8 cellular contexts compared by ENCODE assay signal in genomic region chr1:220236278-220236677, GRCh38. TPM values are rescaled to one million over a fixed set of nuclear protein-coding genes. Genes with fewer than 3 reads are reported as not detected.
DNase-seq lines count a peak whose midpoint lies in the region; ATAC-seq, FAIRE-seq and TF ChIP-seq lines count a peak whose summit lies in the region.
"Not testable (repeated sequence)": the region's sequence is repeated elsewhere in the genome, so short reads cannot be mapped to it uniquely, and the experiment has no call there.

No MANE protein-coding gene starts in this region.

- H3K9me3 Mint-ChIP-seq in GM23338; H9; WTC11; endodermal cell; endothelial cell (ENCODE audit: unreplicated experiment): not testable (repeated sequence)

- H3K36me3 ChIP-seq in GM23338 (ENCODE audit: insufficient read depth); PC-3 (ENCODE audit: low read depth, low read length): not testable (repeated sequence)
- peaks cover 20% of the 10 kb centered on the region for H3K36me3 ChIP-seq in endodermal cell (ENCODE audit: control insufficient read depth, insufficient read depth, low read length)

- peaks cover 28% of the 10 kb centered on the region for H3K4me1 Mint-ChIP-seq in GM23338
- H3K4me1 Mint-ChIP-seq in H9 = peaks cover 23 to 26% of the 10 kb centered on the region in 2 experiments
- H3K4me1 Mint-ChIP-seq in WTC11 = peaks cover 29% of the 10 kb centered on the region
- not testable (repeated sequence) for H3K4me1 Mint-ChIP-seq in endodermal cell; endothelial cell (ENCODE audit: unreplicated experiment)

- H3K79me2 ChIP-seq in GM23338 (replicated peaks; ENCODE audit: insufficient read depth) = peaks cover 87% of the 10 kb centered on the region
- H3K79me2 ChIP-seq in H9 (ENCODE audit: insufficient read depth, low read length) = not testable (repeated sequence)
- peaks cover 50% of the 10 kb centered on the region for H3K79me2 ChIP-seq in PC-3 (ENCODE audit: low read length)

- not testable (repeated sequence) for H4K91ac ChIP-seq in H9 (ENCODE audit: insufficient read length, low read depth, low read length)

- not testable (repeated sequence) for H4K8ac ChIP-seq in H9 (replicated peaks; ENCODE audit: insufficient read length, low read depth, low read length)

- H3K79me1 ChIP-seq in H9 (ENCODE audit: insufficient read depth, low read depth, low read length, poor library complexity, severe bottlenecking) = not testable (repeated sequence)

- H2BK120ac ChIP-seq in H9 (ENCODE audit: low read depth, low read length, poor library complexity, severe bottlenecking) = not testable (repeated sequence)

- 94% methylated on average over 9 of the region's 9 CpGs for WGBS in A549 (ENCODE audit: missing lambda C conversion rate)
- WGBS in H9 (ENCODE audit: extremely low coverage, insufficient read length, low lambda C conversion rate) = no CpG with 5 or more reads among the region's 9 CpGs
- 94 to 95% methylated on average over 7 to 9 of the region's 9 CpGs for WGBS in endodermal cell (ENCODE audit: insufficient coverage in 1 of 2, insufficient read length in 1 of 2), 2 experiments

- not testable (repeated sequence) for H3K14ac ChIP-seq in H9 (ENCODE audit: insufficient read depth, low read length)

- not testable (repeated sequence) for H3K18ac ChIP-seq in H9 (ENCODE audit: insufficient read length, low read depth, low read length)

- not testable (repeated sequence) for H3K27ac Mint-ChIP-seq in GM23338; H9; WTC11; endodermal cell; endothelial cell (ENCODE audit: unreplicated experiment)

- H3K4me2 ChIP-seq in A549 (peak overlapping the region; percentile 37; the same call in 1 of the 3 replicates), PC-3 (ENCODE audit: low read length) (peak overlapping the region; percentile 71)
- not testable (repeated sequence) for H3K4me2 ChIP-seq in GM23338; H9 (ENCODE audit: insufficient read depth, insufficient read length, low read length)

- H3T11ph ChIP-seq in H9 (ENCODE audit: low read length) = not testable (repeated sequence)

- not testable (repeated sequence) for H3K23ac ChIP-seq in H9 (ENCODE audit: insufficient read length, low read depth, low read length)

- not testable (repeated sequence) for TF ChIP-seq EP300 in A549 (IDR thresholded peaks at IDR 0.05)

- H3K9ac ChIP-seq in H9 (ENCODE audit: extremely low read depth, insufficient read length, low read length); PC-3 (ENCODE audit: low read length); endodermal cell (ENCODE audit: extremely low read depth, low read length, poor library complexity, severe bottlenecking): not testable (repeated sequence)

- H3K4me1 ChIP-seq in A549 (peaks cover 14% of the 10 kb centered on the region), GM23338 (ENCODE audit: insufficient read depth) (peaks cover 27% of the 10 kb centered on the region), PC-3 (ENCODE audit: insufficient read depth, low read length) (peaks cover 29% of the 10 kb centered on the region)
- H3K4me1 ChIP-seq in H9 (ENCODE audit: insufficient read depth, low read length); endodermal cell (ENCODE audit: control insufficient read depth, insufficient read depth, low read length): not testable (repeated sequence)

- not testable (repeated sequence) for FAIRE-seq in A549 (lab: Jason Lieb, UNC)

- not testable (repeated sequence) for H2AK5ac ChIP-seq in H9 (ENCODE audit: insufficient read length, low read length)

- POLR2A ChIA-PET in A549 (lab: Yijun Ruan, JAX); WTC11 (lab: Charles Lee): not testable (repeated sequence)
- POLR2A ChIA-PET in PC-3 (lab: Charles Lee; ENCODE audit: unreplicated experiment) = interaction anchor here (1.0 kb wide), 1 partner anchor 36 kb away, joined by 5 read pairs; the partner anchor contains the start of gene RAB3GAP2

- intact Hi-C loops in PC-3 (cut with micrococcal nuclease) = loop anchor here (10.0 kb wide), 1 partner anchor 549 kb away; the partner anchor contains the start of gene MTARC1

- CTCF ChIA-PET in A549 (lab: Yijun Ruan, JAX) = interaction anchor here (0.6 kb wide), 1 partner anchor 18 kb away, joined by 3 read pairs; no protein-coding TSS in a partner anchor
- CTCF ChIA-PET in PC-3 (lab: Charles Lee) = interaction anchor here (1.4 kb wide), 1 partner anchor 18 kb away, joined by 13 read pairs; no protein-coding TSS in a partner anchor
- CTCF ChIA-PET in WTC11 (lab: Charles Lee) = interaction anchor here (1.2 to 2.2 kb wide), 3 partner anchors 16 to 19 kb away, joined by 3 to 6 read pairs (median 4); no protein-coding TSS in a partner anchor

- not testable (repeated sequence) for H3K4ac ChIP-seq in H9 (ENCODE audit: low read depth, low read length)

- H3K23me2 ChIP-seq in H9 (ENCODE audit: insufficient read length, low read depth, low read length, poor library complexity, severe bottlenecking) = not testable (repeated sequence)

- H3F3A ChIP-seq in GM23338 (replicated peaks; ENCODE audit: low read depth) = not testable (repeated sequence)
- H3F3A ChIP-seq in PC-3 (ENCODE audit: low read length, unreplicated experiment) = peaks cover 13% of the 10 kb centered on the region

- not testable (repeated sequence) for H4K20me1 ChIP-seq in GM23338 (replicated peaks; ENCODE audit: insufficient read depth); H9 (ENCODE audit: control insufficient read depth, insufficient read depth, insufficient read length)
- peaks cover 17% of the 10 kb centered on the region for H4K20me1 ChIP-seq in PC-3 (ENCODE audit: low read length)

- TF ChIP-seq RAD21 in A549 (conservative IDR thresholded peaks at IDR 0.05 in 1 of 2, IDR thresholded peaks at IDR 0.05 in 1 of 2) = not testable (repeated sequence)

- H3K36me3 Mint-ChIP-seq in GM23338 (ENCODE audit: low read depth); H9 (ENCODE audit: insufficient read depth in 1 of 3, low read depth in 3 of 3); WTC11; endodermal cell (ENCODE audit: low read depth); endothelial cell (ENCODE audit: low read depth, unreplicated experiment): not testable (repeated sequence)

- not testable (repeated sequence) for H3K56ac ChIP-seq in H9 (ENCODE audit: insufficient read length, low read depth, low read length)

- not testable (repeated sequence) for H4K5ac ChIP-seq in H9 (ENCODE audit: insufficient read length, low read depth, low read length)

- not testable (repeated sequence) for H3K4me3 Mint-ChIP-seq in GM23338; H9; WTC11; endodermal cell; endothelial cell (ENCODE audit: unreplicated experiment)

- not testable (repeated sequence) for BruUV-seq in PC-3 (replicated peaks; lab: Mats Ljungman, UMichigan)

- not testable (repeated sequence) for TF ChIP-seq POLR2A in A549 (IDR thresholded peaks at IDR 0.05; ENCODE audit: low read length)

- not testable (repeated sequence) for H3K27me3 Mint-ChIP-seq in GM23338 (ENCODE audit: insufficient read depth, low read depth, poor library complexity); H9 (ENCODE audit: low read depth); WTC11 (ENCODE audit: low read depth); endodermal cell (ENCODE audit: insufficient read depth); endothelial cell (ENCODE audit: unreplicated experiment)

- H3K9me3 ChIP-seq in A549; H9 (ENCODE audit: control insufficient read depth, low read depth, low read length); PC-3 (ENCODE audit: low read length); endodermal cell (ENCODE audit: control insufficient read depth, low read length): not testable (repeated sequence)

- H2AFZ ChIP-seq in GM23338; H9 (ENCODE audit: low read length); PC-3 (ENCODE audit: low read length): not testable (repeated sequence)

- H3K4me3 ChIP-seq in A549; GM23338; PC-3 (ENCODE audit: low read length); endodermal cell (ENCODE audit: low read length): not testable (repeated sequence)

- H3K27ac ChIP-seq in A549; GM23338 (ENCODE audit: low read depth); H9 (ENCODE audit: insufficient read length, low read depth, low read length); endodermal cell (ENCODE audit: low read depth, low read length): not testable (repeated sequence)
- H3K27ac ChIP-seq in PC-3 (ENCODE audit: low read length) = peak overlapping the region; percentile 81

- not testable (repeated sequence) for ATAC-seq in A549, PC-3
- ATAC-seq in GM23338 (peak; percentile 57; the same call in 2 of the 3 replicates), WTC11 (peak; percentile 75)

- not testable (repeated sequence) for H2BK15ac ChIP-seq in H9 (ENCODE audit: low read depth, low read length)

- DNase-seq in A549 (ENCODE audit: low read depth in 1 of 2, low spot score in 1 of 2); GM23338 (ENCODE audit: low spot score); H9; PC-3; WTC11 (ENCODE audit: low spot score); endodermal cell; endothelial cell (ENCODE audit: low spot score): not testable (repeated sequence)
- peak; percentile 36 for DNase-seq in NCI-H69 (lab: John Stamatoyannopoulos, UW)

- TF ChIP-seq CTCF in A549 (IDR thresholded peaks at IDR 0.05); PC-3 (conservative IDR thresholded peaks at IDR 0.05; ENCODE audit: low read depth, low read length); WTC11 (IDR thresholded peaks at IDR 0.05): not testable (repeated sequence)
- TF ChIP-seq CTCF in GM23338 (conservative IDR thresholded peaks at IDR 0.05; ENCODE audit: low read depth in 2 of 2) (peak; percentile 25 to 36; a peak in 3 of 4 replicates), H9 (conservative IDR thresholded peaks at IDR 0.05) (peak; percentile 39; the same call in 2 of the 3 replicates), endodermal cell (conservative IDR thresholded peaks at IDR 0.05) (peak; percentile 44), endothelial cell (IDR thresholded peaks at IDR 0.05; ENCODE audit: unreplicated experiment) (peak; percentile 22)

- H2BK12ac ChIP-seq in H9 (ENCODE audit: insufficient read length, low read depth, low read length) = not testable (repeated sequence)

- H2BK20ac ChIP-seq in H9 (ENCODE audit: low read depth, low read length, poor library complexity, severe bottlenecking) = not testable (repeated sequence)

- not testable (repeated sequence) for H2BK5ac ChIP-seq in H9 (ENCODE audit: insufficient read length, low read length)

- H3K27me3 ChIP-seq in GM23338 (ENCODE audit: insufficient read depth); H9 (ENCODE audit: insufficient read depth, low read length); PC-3 (ENCODE audit: low read length); endodermal cell (ENCODE audit: control insufficient read depth, insufficient read depth, low read length, poor library complexity, severe bottlenecking): not testable (repeated sequence)

- H3K9me2 ChIP-seq in GM23338 (ENCODE audit: insufficient read depth); PC-3 (replicated peaks; ENCODE audit: low read length): not testable (repeated sequence)

RNA-seq across cellular contexts. Expression of gene RAB3GAP2, which starts 36.0 kb away (rescaled TPM):
- 42.8 and 43.1 TPM in 2 replicates for polyA plus RNA-seq in A549 (2011; rRNA removed)
- 5.3 and 6.2 TPM in 2 replicates for polyA plus RNA-seq in A549 (2012; cell fraction: cytosol; rRNA removed)
- polyA plus RNA-seq in A549 (2012; cell fraction: nucleus; rRNA removed) = 7.8 and 13.0 TPM in 2 replicates
- 13.7 to 14.3 TPM (median 14.1 TPM) in 3 replicates for polyA plus RNA-seq in A549 (2017; fragmentation: RNase III; extraction: RNeasy Plus Mini Kit Qiagen cat#74134 plus additional on column Dnase treatment)
- 57.9 and 74.2 TPM in 2 replicates for polyA minus RNA-seq in A549 (2011; rRNA and poly(A)+ RNA removed)
- total RNA-seq in GM23338 (2014; rRNA removed; shearing (Covaris generic)) = 41.6 and 44.6 TPM in 2 replicates
- polyA plus RNA-seq in GM23338 (2016; fragmentation: Nextera tagmentation; extraction: Ambion mirVana) = 15.7 and 19.4 TPM in 2 replicates
- total RNA-seq in H9 (2021) = 41.6 and 48.3 TPM in 2 replicates
- 16.7 and 19.9 TPM in 2 replicates for total RNA-seq in PC-3 (2014; rRNA removed)
- total RNA-seq in WTC11 (2021) = 45.7 to 64.3 TPM (median 52.8 TPM) in 3 replicates
- 10 to 100 TPM; 39.3 to 50.4 TPM for total RNA-seq in endodermal cell
- polyA plus RNA-seq in endodermal cell (2013, experiment 1 of 2) = 21.7 TPM
- 21.9 TPM for polyA plus RNA-seq in endodermal cell (2013, experiment 2 of 2)
- 34.5 TPM for total RNA-seq in endothelial cell (ENCODE audit: unreplicated experiment)
